1 cellular context compared by ENCODE assay signal in the genomic region with DNA sequence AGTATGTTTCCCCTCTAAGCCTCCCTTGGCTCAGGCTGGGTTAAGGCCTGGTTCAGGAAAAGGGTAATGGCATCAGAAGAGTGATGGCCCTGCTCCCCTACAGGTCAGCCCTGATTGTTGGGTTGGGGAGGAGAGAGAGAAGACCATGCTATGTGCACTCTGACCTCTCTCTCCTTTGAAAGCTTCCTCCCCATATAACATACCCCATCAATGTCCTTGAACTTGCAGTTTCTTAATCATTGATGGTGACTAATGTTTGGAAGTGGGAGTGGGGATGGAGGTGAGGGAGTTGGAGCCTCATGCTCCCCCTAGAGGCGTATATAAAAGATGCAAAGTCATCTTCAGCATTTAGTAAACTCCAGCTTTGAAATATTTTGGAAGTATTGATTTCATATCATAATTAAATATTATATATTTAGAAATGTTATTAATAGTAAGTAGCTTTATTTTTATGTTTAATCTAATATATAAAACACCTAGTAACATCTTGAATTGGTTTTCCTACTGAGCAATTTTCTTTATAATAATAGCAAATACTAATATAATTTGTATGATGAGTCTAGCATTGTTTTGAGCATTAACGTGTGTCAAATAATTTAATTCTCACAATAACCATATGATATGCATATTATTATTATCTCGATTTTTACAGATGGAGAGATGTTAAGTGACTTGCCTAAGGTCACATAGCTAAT.
TF ChIP-seq lines count a peak whose summit lies in the region.

No MANE protein-coding gene starts in this region.

TF ChIP-seq in K562, 482 proteins besides CTCF, POLR2A, EP300 and RAD21 (continued from another document):
- TF ChIP-seq VEZF1 (CRISPR knock-in tag; IDR thresholded peaks at IDR 0.05) (0 out of 2 replicates have a peak, but pooled peaks have one; percentile 16), POLR2AphosphoS2 (IDR thresholded peaks at IDR 0.05; ENCODE audit: low read length) (no peak), ATF2 (CRISPR knock-in tag; IDR thresholded peaks at IDR 0.05) (no peak), ARID2 (IDR thresholded peaks at IDR 0.05) (no peak), CREB3L1 (IDR thresholded peaks at IDR 0.05; ENCODE audit: borderline replicate concordance, low read depth) (no peak), CBFA2T3 (IDR thresholded peaks at IDR 0.05) (no peak), MTA2 (IDR thresholded peaks at IDR 0.05; ENCODE audit: low read depth) (no peak)
- TF ChIP-seq, protein P1, sequence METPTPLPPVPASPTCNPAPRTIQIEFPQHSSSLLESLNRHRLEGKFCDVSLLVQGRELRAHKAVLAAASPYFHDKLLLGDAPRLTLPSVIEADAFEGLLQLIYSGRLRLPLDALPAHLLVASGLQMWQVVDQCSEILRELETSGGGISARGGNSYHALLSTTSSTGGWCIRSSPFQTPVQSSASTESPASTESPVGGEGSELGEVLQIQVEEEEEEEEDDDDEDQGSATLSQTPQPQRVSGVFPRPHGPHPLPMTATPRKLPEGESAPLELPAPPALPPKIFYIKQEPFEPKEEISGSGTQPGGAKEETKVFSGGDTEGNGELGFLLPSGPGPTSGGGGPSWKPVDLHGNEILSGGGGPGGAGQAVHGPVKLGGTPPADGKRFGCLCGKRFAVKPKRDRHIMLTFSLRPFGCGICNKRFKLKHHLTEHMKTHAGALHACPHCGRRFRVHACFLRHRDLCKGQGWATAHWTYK (CRISPR knock-in tag; IDR thresholded peaks at IDR 0.05), result no peak
- TF ChIP-seq, protein P2, sequence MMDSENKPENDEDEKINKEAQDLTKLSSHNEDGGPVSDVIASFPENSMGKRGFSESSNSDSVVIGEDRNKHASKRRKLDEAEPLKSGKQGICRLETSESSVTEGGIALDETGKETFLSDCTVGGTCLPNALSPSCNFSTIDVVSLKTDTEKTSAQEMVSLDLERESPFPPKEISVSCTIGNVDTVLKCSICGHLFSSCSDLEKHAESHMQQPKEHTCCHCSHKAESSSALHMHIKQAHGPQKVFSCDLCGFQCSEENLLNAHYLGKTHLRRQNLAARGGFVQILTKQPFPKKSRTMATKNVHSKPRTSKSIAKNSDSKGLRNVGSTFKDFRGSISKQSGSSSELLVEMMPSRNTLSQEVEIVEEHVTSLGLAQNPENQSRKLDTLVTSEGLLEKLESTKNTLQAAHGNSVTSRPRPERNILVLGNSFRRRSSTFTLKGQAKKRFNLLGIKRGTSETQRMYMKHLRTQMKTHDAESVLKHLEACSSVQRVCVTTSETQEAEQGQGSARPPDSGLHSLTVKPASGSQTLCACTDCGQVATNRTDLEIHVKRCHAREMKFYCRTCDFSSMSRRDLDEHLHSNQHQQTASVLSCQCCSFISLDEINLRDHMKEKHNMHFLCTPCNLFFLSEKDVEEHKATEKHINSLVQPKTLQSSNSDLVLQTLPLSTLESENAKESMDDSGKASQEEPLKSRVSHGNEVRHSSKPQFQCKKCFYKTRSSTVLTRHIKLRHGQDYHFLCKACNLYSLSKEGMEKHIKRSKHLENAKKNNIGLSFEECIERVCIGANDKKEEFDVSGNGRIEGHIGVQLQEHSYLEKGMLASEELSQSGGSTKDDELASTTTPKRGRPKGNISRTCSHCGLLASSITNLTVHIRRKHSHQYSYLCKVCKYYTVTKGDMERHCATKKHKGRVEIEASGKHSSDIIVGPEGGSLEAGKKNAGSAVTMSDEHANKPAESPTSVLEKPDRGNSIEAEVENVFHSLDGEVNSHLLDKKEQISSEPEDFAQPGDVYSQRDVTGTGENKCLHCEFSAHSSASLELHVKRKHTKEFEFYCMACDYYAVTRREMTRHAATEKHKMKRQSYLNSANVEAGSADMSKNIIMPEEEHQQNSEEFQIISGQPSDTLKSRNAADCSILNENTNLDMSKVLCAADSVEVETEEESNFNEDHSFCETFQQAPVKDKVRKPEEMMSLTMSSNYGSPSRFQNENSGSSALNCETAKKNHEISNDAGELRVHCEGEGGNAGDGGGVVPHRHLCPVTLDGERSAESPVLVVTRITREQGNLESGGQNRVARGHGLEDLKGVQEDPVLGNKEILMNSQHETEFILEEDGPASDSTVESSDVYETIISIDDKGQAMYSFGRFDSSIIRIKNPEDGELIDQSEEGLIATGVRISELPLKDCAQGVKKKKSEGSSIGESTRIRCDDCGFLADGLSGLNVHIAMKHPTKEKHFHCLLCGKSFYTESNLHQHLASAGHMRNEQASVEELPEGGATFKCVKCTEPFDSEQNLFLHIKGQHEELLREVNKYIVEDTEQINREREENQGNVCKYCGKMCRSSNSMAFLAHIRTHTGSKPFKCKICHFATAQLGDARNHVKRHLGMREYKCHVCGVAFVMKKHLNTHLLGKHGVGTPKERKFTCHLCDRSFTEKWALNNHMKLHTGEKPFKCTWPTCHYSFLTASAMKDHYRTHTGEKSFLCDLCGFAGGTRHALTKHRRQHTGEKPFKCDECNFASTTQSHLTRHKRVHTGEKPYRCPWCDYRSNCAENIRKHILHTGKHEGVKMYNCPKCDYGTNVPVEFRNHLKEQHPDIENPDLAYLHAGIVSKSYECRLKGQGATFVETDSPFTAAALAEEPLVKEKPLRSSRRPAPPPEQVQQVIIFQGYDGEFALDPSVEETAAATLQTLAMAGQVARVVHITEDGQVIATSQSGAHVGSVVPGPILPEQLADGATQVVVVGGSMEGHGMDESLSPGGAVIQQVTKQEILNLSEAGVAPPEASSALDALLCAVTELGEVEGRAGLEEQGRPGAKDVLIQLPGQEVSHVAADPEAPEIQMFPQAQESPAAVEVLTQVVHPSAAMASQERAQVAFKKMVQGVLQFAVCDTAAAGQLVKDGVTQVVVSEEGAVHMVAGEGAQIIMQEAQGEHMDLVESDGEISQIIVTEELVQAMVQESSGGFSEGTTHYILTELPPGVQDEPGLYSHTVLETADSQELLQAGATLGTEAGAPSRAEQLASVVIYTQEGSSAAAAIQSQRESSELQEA (IDR thresholded peaks at IDR 0.05; ENCODE audit: low read depth), result no peak
